ENCODE assay signal across 8 cellular contexts in the genomic region with DNA sequence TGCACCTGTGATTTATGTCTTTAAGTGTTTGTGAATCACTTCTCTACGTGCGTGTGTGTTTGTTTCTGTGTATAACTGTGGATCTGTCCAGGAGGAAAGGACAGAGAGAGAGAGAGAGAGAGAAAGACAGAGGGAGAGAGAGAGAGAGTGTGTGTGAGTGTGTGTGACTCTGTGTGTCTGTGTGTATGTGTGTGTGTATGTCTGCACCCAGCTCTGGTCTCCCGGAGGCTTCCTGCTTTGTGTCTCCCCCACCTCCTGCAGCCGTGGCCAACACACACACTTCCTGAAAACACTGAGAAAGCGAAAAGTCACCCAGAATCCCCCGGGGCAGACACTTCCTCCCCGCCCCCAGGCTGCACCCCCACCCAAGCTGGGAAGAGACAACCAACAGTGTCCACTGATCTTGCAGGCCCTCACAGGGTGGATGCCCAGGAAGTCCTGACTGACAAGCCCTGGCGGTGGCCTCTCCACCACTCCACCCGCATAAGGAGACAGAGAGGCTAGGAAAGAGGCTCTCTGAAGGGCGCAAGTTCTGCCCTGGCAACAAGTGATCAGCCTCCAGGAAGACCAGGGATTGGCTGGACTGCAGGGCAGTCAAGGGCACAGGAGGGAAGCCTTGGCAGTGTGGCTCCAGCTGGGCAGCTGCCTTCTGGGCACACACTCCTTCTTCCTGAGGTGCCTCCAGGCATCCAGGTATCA. TPM values are rescaled to one million over a fixed set of nuclear protein-coding genes. Genes with fewer than 3 reads are reported as not detected.
DNase-seq lines count a peak whose midpoint lies in the region; ATAC-seq and TF ChIP-seq lines count a peak whose summit lies in the region.

No MANE protein-coding gene starts in this region.

- H3K4me3 ChIP-seq in left ventricle myocardium inferior = peak overlapping the region; percentile 73
- peak overlapping the region; percentile 62 to 68 for H3K4me3 ChIP-seq in vagina

- in situ Hi-C loops in GM13976 (cut with MboI; ENCODE audit: low sequenced_read_pairs, unreplicated experiment) = loop anchor here (10.0 kb wide), 1 partner anchor 73 kb away; a partner anchor contains a TSS

- H3K27me3 ChIP-seq in left ventricle myocardium inferior (ENCODE audit: low read depth) (no peaks in the 10 kb centered on the region), vagina (no peaks in the 10 kb centered on the region)

- TF ChIP-seq POLR2A in vagina (IDR thresholded peaks at IDR 0.05) = peak in 1 of 2 donors; percentile 40

- peak overlapping the region; percentile 93 for H3K27ac ChIP-seq in left ventricle myocardium inferior (replicated peaks)
- H3K27ac ChIP-seq in vagina = peak overlapping the region; percentile 88

- H3K36me3 ChIP-seq in left ventricle myocardium inferior (no peaks in the 10 kb centered on the region), vagina (no peaks in the 10 kb centered on the region)

- H3K4me1 ChIP-seq in left ventricle myocardium inferior (peaks cover 71% of the 10 kb centered on the region), vagina (peaks cover 66% of the 10 kb centered on the region)

- peak; percentile 82 for ATAC-seq in HG02759 (IDR thresholded peaks at IDR 0.05; ENCODE audit: unreplicated experiment)

- intact Hi-C loops in left ventricle myocardium inferior (cut with micrococcal nuclease) = loop anchor here (10.0 kb wide), 1 partner anchor 463 kb away; no protein-coding TSS in a partner anchor
- intact Hi-C loops in vagina (cut with DNase I) = loop anchor here (5.0 kb wide), 2 partner anchors 70 to 455 kb away; a partner anchor contains a TSS

- DNase-seq in GM13976 (ENCODE audit: low spot score) = peak; percentile 94
- peak; percentile 80 for DNase-seq in NCI-H128 (lab: John Stamatoyannopoulos, UW; ENCODE audit: unreplicated experiment)
- DNase-seq in T-helper 1 cell = peak; percentile 62 to 91 (median 76)
- DNase-seq in amniotic stem cell (lab: John Stamatoyannopoulos, UW) = peak; percentile 71
- DNase-seq in left ventricle myocardium inferior = peak; percentile 88
- peak; percentile 87 for DNase-seq in renal cortical epithelial cell (ENCODE audit: low read depth)
- DNase-seq in vagina (ENCODE audit: extremely low spot score in 2 of 2) = peak in 1 of 2 donors; percentile 97

- TF ChIP-seq CTCF in GM13976 (IDR thresholded peaks at IDR 0.05; ENCODE audit: borderline replicate concordance, control extremely low read depth, extremely low read depth, insufficient read depth, missing control alignments) (no peak), left ventricle myocardium inferior (IDR thresholded peaks at IDR 0.05; ENCODE audit: borderline replicate concordance) (no peak), vagina (IDR thresholded peaks at IDR 0.05) (no peak)

- H3K9me3 ChIP-seq in left ventricle myocardium inferior (replicated peaks) (no peaks in the 10 kb centered on the region), vagina (no peaks in the 10 kb centered on the region)

RNA-seq across cellular contexts. Expression of a gene that starts 30.0 kb away (rescaled TPM):
- total RNA-seq in left ventricle myocardium inferior = 51.9 TPM
- total RNA-seq in renal cortical epithelial cell = 72.9 and 140 TPM in 2 replicates
- total RNA-seq in vagina = 59.2 TPM

RNA-seq across cellular contexts. Expression of a gene that starts 48.0 kb away (rescaled TPM):
- total RNA-seq in left ventricle myocardium inferior = 19.6 TPM
- 0.50 and 1.9 TPM in 2 replicates for total RNA-seq in renal cortical epithelial cell
- total RNA-seq in vagina = 57.0 TPM
